8 cellular contexts compared by ENCODE assay signal in the genomic region with DNA sequence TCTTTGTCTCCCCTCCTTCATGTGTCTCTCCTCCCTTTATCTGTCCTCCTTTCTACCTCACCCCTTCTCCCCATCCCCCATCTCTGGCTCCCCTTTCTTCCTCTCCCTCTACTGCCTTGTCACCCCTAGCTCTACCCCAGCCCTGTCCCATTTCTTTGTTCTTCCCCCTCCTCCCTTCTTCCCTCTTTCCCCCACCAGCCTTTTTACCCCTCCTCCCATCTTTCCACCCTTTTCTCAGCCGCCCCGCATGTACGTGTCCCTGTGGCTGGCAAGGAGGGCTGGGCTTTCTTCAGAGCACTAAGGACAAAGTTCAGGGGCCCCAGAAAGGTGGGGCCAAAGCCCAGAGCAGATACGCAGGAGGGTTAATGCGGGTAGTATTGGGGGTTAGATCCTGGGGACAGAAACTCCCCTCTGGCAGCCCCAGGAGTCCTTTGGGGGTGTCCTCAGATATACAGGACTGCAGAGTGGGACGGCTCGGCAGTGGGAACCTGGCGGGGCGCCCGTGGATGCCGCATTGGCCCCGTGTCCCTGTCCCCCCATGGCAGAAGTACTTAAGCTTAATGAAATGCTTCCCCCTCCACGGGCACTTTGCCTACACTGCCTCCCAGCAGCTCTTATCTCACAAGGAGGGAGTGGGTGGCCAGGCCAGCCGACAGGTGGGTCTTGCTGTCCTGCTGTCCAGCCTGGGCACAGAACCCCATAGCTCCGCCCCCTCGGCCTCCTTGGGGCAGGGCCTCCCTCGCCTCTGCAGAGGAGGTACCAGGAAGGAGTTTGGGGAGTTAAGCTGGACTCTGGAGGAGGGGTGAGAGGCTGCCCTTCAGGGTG. TPM values are rescaled to one million over a fixed set of nuclear protein-coding genes. Genes with fewer than 3 reads are reported as not detected.
A peak's percentile ranks its signal among the peaks of the same experiment; 100 is the strongest.
DNase-seq lines count a peak whose midpoint lies in the region; ATAC-seq, FAIRE-seq and TF ChIP-seq lines count a peak whose summit lies in the region.

No MANE protein-coding gene starts in this region.

- H3K27ac Mint-ChIP-seq in IgD-negative memory B cell: peak overlapping the region in 2 of 3 donors; percentile 43 to 46
- H3K27ac Mint-ChIP-seq in activated naive CD8-positive, alpha-beta T cell treated with anti-CD3 and anti-CD28 coated beads for 36 hours: peak overlapping the region; percentile 93
- peak overlapping the region; percentile 25 for H3K27ac Mint-ChIP-seq in stimulated activated naive B cell treated with anti-CD40 and anti-IgM and Interleukin-4, amounts not matched to agents 10 μg/mL and 1 μg/mL and 100 μg/mL, for 72 hours

- peak; percentile 59 for ATAC-seq in left lung
- no peak for ATAC-seq in stimulated activated naive B cell treated with anti-CD40 and anti-IgM and Interleukin-4, amounts not matched to agents 10 μg/mL and 1 μg/mL and 100 μg/mL, for 72 hours (replicated peaks)

- FAIRE-seq in H54 (lab: Jason Lieb, UNC): no peak

- H3K9me3 Mint-ChIP-seq in IgD-negative memory B cell: no peaks in the 10 kb centered on the region
- H3K9me3 Mint-ChIP-seq in activated naive CD8-positive, alpha-beta T cell treated with anti-CD3 and anti-CD28 coated beads for 36 hours: no peaks in the 10 kb centered on the region
- no peaks in the 10 kb centered on the region for H3K9me3 Mint-ChIP-seq in stimulated activated naive B cell treated with anti-CD40 and anti-IgM and Interleukin-4, amounts not matched to agents 10 μg/mL and 1 μg/mL and 100 μg/mL, for 72 hours

- no peaks in the 10 kb centered on the region for H3K27me3 ChIP-seq in left lung

- TF ChIP-seq POLR2A in H54 (IDR thresholded peaks at IDR 0.05; ENCODE audit: low read depth, low read length): no peak

- H3K27ac ChIP-seq in left lung: peak overlapping the region; percentile 75 to 83

- no peaks in the 10 kb centered on the region for H3K36me3 ChIP-seq in left lung

- H3K4me3 Mint-ChIP-seq in IgD-negative memory B cell: no peak overlapping the region
- H3K4me3 Mint-ChIP-seq in activated naive CD8-positive, alpha-beta T cell treated with anti-CD3 and anti-CD28 coated beads for 36 hours: peak overlapping the region; percentile 11
- H3K4me3 Mint-ChIP-seq in stimulated activated naive B cell treated with anti-CD40 and anti-IgM and Interleukin-4, amounts not matched to agents 10 μg/mL and 1 μg/mL and 100 μg/mL, for 72 hours: no peak overlapping the region

- peaks cover 28 to 36% (median 33%) of the 10 kb centered on the region in 3 donors for H3K4me1 Mint-ChIP-seq in IgD-negative memory B cell
- peaks cover 49% of the 10 kb centered on the region for H3K4me1 Mint-ChIP-seq in activated naive CD8-positive, alpha-beta T cell treated with anti-CD3 and anti-CD28 coated beads for 36 hours
- H3K4me1 Mint-ChIP-seq in stimulated activated naive B cell treated with anti-CD40 and anti-IgM and Interleukin-4, amounts not matched to agents 10 μg/mL and 1 μg/mL and 100 μg/mL, for 72 hours: peaks cover 55 to 78% of the 10 kb centered on the region in 2 donors

- H3K4me1 ChIP-seq in left lung: peaks cover 65 to 94% of the 10 kb centered on the region in 2 donors

- DNase-seq in activated naive CD8-positive, alpha-beta T cell treated with anti-CD3 and anti-CD28 coated beads for 36 hours: no peak
- peak; percentile 85 to 93 for DNase-seq in left lung
- no peak for DNase-seq in stimulated activated naive B cell treated with anti-CD40 and anti-IgM and Interleukin-4, amounts not matched to agents 10 μg/mL and 1 μg/mL and 100 μg/mL, for 72 hours
- DNase-seq in Kasumi-1 (lab: John Stamatoyannopoulos, UW): no peak
- no peak for DNase-seq in NCI-H748 (lab: John Stamatoyannopoulos, UW; ENCODE audit: unreplicated experiment)
- no peak for DNase-seq in H54 (ENCODE audit: insufficient read length, low spot score)
- no peak for DNase-seq in effector CD8-positive, alpha-beta T cell (lab: John Stamatoyannopoulos, UW)

- TF ChIP-seq CTCF in left lung (IDR thresholded peaks at IDR 0.05): no peak

- H3K27me3 Mint-ChIP-seq in IgD-negative memory B cell: peaks cover 2% of the 10 kb centered on the region
- no peaks in the 10 kb centered on the region for H3K27me3 Mint-ChIP-seq in activated naive CD8-positive, alpha-beta T cell treated with anti-CD3 and anti-CD28 coated beads for 36 hours
- H3K27me3 Mint-ChIP-seq in stimulated activated naive B cell treated with anti-CD40 and anti-IgM and Interleukin-4, amounts not matched to agents 10 μg/mL and 1 μg/mL and 100 μg/mL, for 72 hours: no peaks in the 10 kb centered on the region

- H3K36me3 Mint-ChIP-seq in IgD-negative memory B cell: no peaks in the 10 kb centered on the region
- no peaks in the 10 kb centered on the region for H3K36me3 Mint-ChIP-seq in activated naive CD8-positive, alpha-beta T cell treated with anti-CD3 and anti-CD28 coated beads for 36 hours
- H3K36me3 Mint-ChIP-seq in stimulated activated naive B cell treated with anti-CD40 and anti-IgM and Interleukin-4, amounts not matched to agents 10 μg/mL and 1 μg/mL and 100 μg/mL, for 72 hours: no peaks in the 10 kb centered on the region

- H3K9me3 ChIP-seq in left lung: no peaks in the 10 kb centered on the region

- intact Hi-C loops in left lung (cut with DNase I): no loop called here

- H3K4me3 ChIP-seq in left lung: peak overlapping the region in 1 of 2 donors; percentile 9

RNA-seq across cellular contexts. Expression of gene THRA, which starts 8.3 kb away (rescaled TPM):
- 4.6 TPM for polyA plus RNA-seq in IgD-negative memory B cell
- 10 to 100 TPM; 11.4 to 12.1 TPM for total RNA-seq in activated naive CD8-positive, alpha-beta T cell treated with anti-CD3 and anti-CD28 coated beads for 36 hours
- 10 to 100 TPM; 37.9 to 45.2 TPM for total RNA-seq in left lung

RNA-seq across cellular contexts. Expression of gene MED24, which starts 16.9 kb away (rescaled TPM):
- polyA plus RNA-seq in IgD-negative memory B cell: 51.9 TPM
- 100 to 1,000 TPM; 103 to 107 TPM for total RNA-seq in activated naive CD8-positive, alpha-beta T cell treated with anti-CD3 and anti-CD28 coated beads for 36 hours
- total RNA-seq in left lung: 10 to 100 TPM; 72.0 to 75.2 TPM

RNA-seq across cellular contexts. Expression of gene NR1D1, which starts 29.3 kb away (rescaled TPM):
- polyA plus RNA-seq in IgD-negative memory B cell: 3.6 TPM
- 1 to 10 TPM; 4.8 to 5.8 TPM for total RNA-seq in activated naive CD8-positive, alpha-beta T cell treated with anti-CD3 and anti-CD28 coated beads for 36 hours
- 10 to 100 TPM in 1 of 2 donors, 1 to 10 TPM in 1; 6.5 to 11.4 TPM for total RNA-seq in left lung

RNA-seq across cellular contexts. Expression of gene MSL1, which starts 50.7 kb away (rescaled TPM):
- polyA plus RNA-seq in IgD-negative memory B cell: 10.1 TPM
- 10 to 100 TPM; 62.7 to 66.7 TPM for total RNA-seq in activated naive CD8-positive, alpha-beta T cell treated with anti-CD3 and anti-CD28 coated beads for 36 hours
- total RNA-seq in left lung: 100 to 1,000 TPM in 1 of 2 donors, 10 to 100 TPM in 1; 84.1 to 112 TPM

RNA-seq across cellular contexts. Expression of gene CSF3, which starts 55.9 kb away (rescaled TPM):
- not detected for polyA plus RNA-seq in IgD-negative memory B cell
- total RNA-seq in activated naive CD8-positive, alpha-beta T cell treated with anti-CD3 and anti-CD28 coated beads for 36 hours: not detected
- total RNA-seq in left lung: 1 to 10 TPM in 1 of 2 donors, under 1 TPM in 1; 0.61 to 1.7 TPM

Comparison
In these comparisons a context has a peak if more than half of its experiments do, and no peak if none do; other contexts are left out.
1. H3K27ac Mint-ChIP-seq: peak in every context shown above with its lines; median percentile 93 in activated naive CD8-positive, alpha-beta T cell treated with anti-CD3 and anti-CD28 coated beads for 36 hours; 44 in IgD-negative memory B cell; 25 in stimulated activated naive B cell treated with anti-CD40 and anti-IgM and Interleukin-4, amounts not matched to agents 10 μg/mL and 1 μg/mL and 100 μg/mL, for 72 hours.
2. DNase-seq: peak in left lung (2 of 2); none in activated naive CD8-positive, alpha-beta T cell treated with anti-CD3 and anti-CD28 coated beads for 36 hours (single experiment), stimulated activated naive B cell treated with anti-CD40 and anti-IgM and Interleukin-4, amounts not matched to agents 10 μg/mL and 1 μg/mL and 100 μg/mL, for 72 hours (single experiment), Kasumi-1 (0 of 2), NCI-H748 (single experiment), H54 (single experiment) and effector CD8-positive, alpha-beta T cell (single experiment).